1 cellular context compared by ENCODE assay signal in the genomic region with DNA sequence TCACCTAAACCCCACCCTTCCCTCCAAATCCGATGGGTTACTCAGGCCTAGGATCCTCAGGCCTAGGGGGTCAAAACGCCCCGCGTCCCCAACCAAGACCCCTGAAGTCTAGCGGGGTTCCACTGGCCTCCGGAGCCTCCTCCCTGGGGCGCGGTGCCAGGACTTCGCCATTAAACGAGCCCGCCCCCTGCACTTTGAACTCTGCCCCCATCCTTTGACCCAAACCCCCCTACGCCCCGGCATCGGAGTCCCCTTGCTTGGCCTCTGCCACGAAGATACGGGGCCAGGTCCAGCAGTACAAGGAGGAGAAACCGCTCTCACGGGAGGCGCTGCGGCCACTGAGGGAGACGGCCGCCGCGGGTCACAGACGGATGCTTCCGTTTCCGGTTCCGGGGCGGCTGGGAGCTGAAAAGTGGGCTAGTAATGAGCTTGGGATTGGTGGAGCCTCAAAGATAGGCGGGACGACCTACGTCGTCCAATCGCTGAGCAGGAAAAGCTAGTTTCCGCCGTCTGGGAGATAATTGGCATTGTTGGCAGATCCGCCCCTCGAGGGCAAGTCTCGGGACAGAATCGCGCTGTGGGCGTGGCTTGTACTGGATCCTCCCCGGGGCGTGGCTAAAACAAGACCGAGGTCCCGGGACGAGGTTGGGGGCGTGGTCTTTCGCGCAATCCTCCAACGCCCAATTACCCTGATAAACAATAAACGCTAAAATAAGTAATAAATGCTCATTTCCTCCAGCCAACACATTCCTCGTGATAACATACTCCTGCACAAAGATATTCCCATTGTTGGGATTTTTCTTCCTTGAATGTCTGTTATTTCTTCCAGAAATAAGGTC.
TF ChIP-seq lines count a peak whose summit lies in the region.

No MANE protein-coding gene starts in this region.

TF ChIP-seq in HepG2, 621 proteins besides CTCF, POLR2A, EP300 and RAD21 (continues in another document):
- 0 out of 2 replicates have a peak, but pooled peaks have one; percentile 59 for TF ChIP-seq CBX5 (CRISPR knock-in tag; IDR thresholded peaks at IDR 0.05; ENCODE audit: borderline replicate concordance)
- TF ChIP-seq, protein P1, sequence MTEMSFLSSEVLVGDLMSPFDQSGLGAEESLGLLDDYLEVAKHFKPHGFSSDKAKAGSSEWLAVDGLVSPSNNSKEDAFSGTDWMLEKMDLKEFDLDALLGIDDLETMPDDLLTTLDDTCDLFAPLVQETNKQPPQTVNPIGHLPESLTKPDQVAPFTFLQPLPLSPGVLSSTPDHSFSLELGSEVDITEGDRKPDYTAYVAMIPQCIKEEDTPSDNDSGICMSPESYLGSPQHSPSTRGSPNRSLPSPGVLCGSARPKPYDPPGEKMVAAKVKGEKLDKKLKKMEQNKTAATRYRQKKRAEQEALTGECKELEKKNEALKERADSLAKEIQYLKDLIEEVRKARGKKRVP (CRISPR knock-in tag; IDR thresholded peaks at IDR 0.05), result no peak
- no peak for TF ChIP-seq SIX4 (CRISPR knock-in tag; IDR thresholded peaks at IDR 0.05)
- no peak for TF ChIP-seq GPN1 (CRISPR knock-in tag; IDR thresholded peaks at IDR 0.05; ENCODE audit: borderline replicate concordance)
- no peak for TF ChIP-seq SMARCC2 (IDR thresholded peaks at IDR 0.05)
- TF ChIP-seq CHD4 (IDR thresholded peaks at IDR 0.05; ENCODE audit: borderline replicate concordance, low read length), result no peak
- TF ChIP-seq, protein P2, sequence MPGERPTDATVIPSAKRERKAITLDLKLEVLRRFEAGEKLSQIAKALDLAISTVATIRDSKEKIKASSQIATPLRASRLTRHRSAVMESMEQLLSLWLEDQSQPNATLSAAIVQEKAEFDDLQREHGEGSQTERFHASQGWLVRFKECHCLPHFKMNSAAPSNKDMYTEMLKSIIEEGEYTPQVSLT (CRISPR knock-in tag; IDR thresholded peaks at IDR 0.05; ENCODE audit: borderline replicate concordance, low read depth), result no peak
- TF ChIP-seq MIER3 (CRISPR knock-in tag; IDR thresholded peaks at IDR 0.05; ENCODE audit: borderline replicate concordance), result peak; percentile 33; the same call in 1 of the 2 replicates
- TF ChIP-seq ZNF839 (CRISPR knock-in tag; IDR thresholded peaks at IDR 0.05; ENCODE audit: borderline replicate concordance), result peak; percentile 99
- TF ChIP-seq KAT2B (IDR thresholded peaks at IDR 0.05; ENCODE audit: borderline replicate concordance, low read depth, low read length), result no peak
- TF ChIP-seq, protein P3, sequence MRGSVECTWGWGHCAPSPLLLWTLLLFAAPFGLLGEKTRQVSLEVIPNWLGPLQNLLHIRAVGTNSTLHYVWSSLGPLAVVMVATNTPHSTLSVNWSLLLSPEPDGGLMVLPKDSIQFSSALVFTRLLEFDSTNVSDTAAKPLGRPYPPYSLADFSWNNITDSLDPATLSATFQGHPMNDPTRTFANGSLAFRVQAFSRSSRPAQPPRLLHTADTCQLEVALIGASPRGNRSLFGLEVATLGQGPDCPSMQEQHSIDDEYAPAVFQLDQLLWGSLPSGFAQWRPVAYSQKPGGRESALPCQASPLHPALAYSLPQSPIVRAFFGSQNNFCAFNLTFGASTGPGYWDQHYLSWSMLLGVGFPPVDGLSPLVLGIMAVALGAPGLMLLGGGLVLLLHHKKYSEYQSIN (CRISPR knock-in tag; IDR thresholded peaks at IDR 0.05; ENCODE audit: borderline replicate concordance), result no peak
- peak; percentile 72; the same call in 1 of the 2 replicates for TF ChIP-seq TBX2 (CRISPR knock-in tag; IDR thresholded peaks at IDR 0.05; ENCODE audit: borderline replicate concordance)
- 0 out of 2 replicates have a peak, but pooled peaks have one; percentile 14 for TF ChIP-seq TCF7 (IDR thresholded peaks at IDR 0.05; ENCODE audit: low read depth)
- TF ChIP-seq ZNF782 (CRISPR knock-in tag; IDR thresholded peaks at IDR 0.05; ENCODE audit: borderline replicate concordance), result no peak
- TF ChIP-seq CAMTA2 (CRISPR knock-in tag; IDR thresholded peaks at IDR 0.05; ENCODE audit: borderline replicate concordance), result peak; percentile 67; the same call in 1 of the 2 replicates
- TF ChIP-seq MYC (CRISPR knock-in tag; IDR thresholded peaks at IDR 0.05; ENCODE audit: borderline replicate concordance), result peak; percentile 58; the same call in 1 of the 2 replicates
- TF ChIP-seq, protein P4, sequence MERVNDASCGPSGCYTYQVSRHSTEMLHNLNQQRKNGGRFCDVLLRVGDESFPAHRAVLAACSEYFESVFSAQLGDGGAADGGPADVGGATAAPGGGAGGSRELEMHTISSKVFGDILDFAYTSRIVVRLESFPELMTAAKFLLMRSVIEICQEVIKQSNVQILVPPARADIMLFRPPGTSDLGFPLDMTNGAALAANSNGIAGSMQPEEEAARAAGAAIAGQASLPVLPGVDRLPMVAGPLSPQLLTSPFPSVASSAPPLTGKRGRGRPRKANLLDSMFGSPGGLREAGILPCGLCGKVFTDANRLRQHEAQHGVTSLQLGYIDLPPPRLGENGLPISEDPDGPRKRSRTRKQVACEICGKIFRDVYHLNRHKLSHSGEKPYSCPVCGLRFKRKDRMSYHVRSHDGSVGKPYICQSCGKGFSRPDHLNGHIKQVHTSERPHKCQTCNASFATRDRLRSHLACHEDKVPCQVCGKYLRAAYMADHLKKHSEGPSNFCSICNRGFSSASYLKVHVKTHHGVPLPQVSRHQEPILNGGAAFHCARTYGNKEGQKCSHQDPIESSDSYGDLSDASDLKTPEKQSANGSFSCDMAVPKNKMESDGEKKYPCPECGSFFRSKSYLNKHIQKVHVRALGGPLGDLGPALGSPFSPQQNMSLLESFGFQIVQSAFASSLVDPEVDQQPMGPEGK (CRISPR knock-in tag; IDR thresholded peaks at IDR 0.05), result no peak; the same call in 1 of the 2 replicates
- TF ChIP-seq ZNF253 (CRISPR knock-in tag; IDR thresholded peaks at IDR 0.05; ENCODE audit: borderline replicate concordance), result no peak
- TF ChIP-seq, protein P5, sequence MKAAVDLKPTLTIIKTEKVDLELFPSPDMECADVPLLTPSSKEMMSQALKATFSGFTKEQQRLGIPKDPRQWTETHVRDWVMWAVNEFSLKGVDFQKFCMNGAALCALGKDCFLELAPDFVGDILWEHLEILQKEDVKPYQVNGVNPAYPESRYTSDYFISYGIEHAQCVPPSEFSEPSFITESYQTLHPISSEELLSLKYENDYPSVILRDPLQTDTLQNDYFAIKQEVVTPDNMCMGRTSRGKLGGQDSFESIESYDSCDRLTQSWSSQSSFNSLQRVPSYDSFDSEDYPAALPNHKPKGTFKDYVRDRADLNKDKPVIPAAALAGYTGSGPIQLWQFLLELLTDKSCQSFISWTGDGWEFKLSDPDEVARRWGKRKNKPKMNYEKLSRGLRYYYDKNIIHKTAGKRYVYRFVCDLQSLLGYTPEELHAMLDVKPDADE (CRISPR knock-in tag; IDR thresholded peaks at IDR 0.05), result no peak
- TF ChIP-seq, protein P6, sequence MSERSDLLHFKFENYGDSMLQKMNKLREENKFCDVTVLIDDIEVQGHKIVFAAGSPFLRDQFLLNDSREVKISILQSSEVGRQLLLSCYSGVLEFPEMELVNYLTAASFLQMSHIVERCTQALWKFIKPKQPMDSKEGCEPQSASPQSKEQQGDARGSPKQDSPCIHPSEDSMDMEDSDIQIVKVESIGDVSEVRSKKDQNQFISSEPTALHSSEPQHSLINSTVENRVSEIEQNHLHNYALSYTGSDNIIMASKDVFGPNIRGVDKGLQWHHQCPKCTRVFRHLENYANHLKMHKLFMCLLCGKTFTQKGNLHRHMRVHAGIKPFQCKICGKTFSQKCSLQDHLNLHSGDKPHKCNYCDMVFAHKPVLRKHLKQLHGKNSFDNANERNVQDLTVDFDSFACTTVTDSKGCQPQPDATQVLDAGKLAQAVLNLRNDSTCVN (CRISPR knock-in tag; IDR thresholded peaks at IDR 0.05; ENCODE audit: borderline replicate concordance), result no peak
- TF ChIP-seq DMAP1 (CRISPR knock-in tag; IDR thresholded peaks at IDR 0.05), result peak; percentile 63; the same call in 1 of the 2 replicates
- TF ChIP-seq ZNF766 (CRISPR knock-in tag; IDR thresholded peaks at IDR 0.05; ENCODE audit: borderline replicate concordance), result 0 out of 2 replicates have a peak, but pooled peaks have one; percentile 32
- TF ChIP-seq, protein P7, sequence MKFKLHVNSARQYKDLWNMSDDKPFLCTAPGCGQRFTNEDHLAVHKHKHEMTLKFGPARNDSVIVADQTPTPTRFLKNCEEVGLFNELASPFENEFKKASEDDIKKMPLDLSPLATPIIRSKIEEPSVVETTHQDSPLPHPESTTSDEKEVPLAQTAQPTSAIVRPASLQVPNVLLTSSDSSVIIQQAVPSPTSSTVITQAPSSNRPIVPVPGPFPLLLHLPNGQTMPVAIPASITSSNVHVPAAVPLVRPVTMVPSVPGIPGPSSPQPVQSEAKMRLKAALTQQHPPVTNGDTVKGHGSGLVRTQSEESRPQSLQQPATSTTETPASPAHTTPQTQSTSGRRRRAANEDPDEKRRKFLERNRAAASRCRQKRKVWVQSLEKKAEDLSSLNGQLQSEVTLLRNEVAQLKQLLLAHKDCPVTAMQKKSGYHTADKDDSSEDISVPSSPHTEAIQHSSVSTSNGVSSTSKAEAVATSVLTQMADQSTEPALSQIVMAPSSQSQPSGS (CRISPR knock-in tag; IDR thresholded peaks at IDR 0.05), result no peak; the same call in 1 of the 2 replicates
- TF ChIP-seq ZNF282 (IDR thresholded peaks at IDR 0.05; ENCODE audit: partially characterized antibody), result no peak
- TF ChIP-seq, protein P8, sequence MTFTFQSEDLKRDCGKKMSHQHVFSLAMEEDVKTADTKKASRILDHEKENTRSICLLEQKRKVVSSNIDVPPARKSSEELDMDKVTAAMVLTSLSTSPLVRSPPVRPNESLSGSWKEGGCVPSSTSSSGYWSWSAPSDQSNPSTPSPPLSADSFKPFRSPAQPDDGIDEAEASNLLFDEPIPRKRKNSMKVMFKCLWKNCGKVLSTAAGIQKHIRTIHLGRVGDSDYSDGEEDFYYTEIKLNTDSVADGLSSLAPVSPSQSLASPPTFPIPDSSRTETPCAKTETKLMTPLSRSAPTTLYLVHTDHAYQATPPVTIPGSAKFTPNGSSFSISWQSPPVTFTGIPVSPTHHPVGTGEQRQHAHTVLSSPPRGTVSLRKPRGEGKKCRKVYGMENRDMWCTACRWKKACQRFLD (CRISPR knock-in tag; IDR thresholded peaks at IDR 0.05; ENCODE audit: borderline replicate concordance), result peak; percentile 77; the same call in 1 of the 2 replicates
- no peak for TF ChIP-seq MIER2 (CRISPR knock-in tag; IDR thresholded peaks at IDR 0.05)
- TF ChIP-seq, protein P9, sequence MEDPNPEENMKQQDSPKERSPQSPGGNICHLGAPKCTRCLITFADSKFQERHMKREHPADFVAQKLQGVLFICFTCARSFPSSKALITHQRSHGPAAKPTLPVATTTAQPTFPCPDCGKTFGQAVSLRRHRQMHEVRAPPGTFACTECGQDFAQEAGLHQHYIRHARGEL (CRISPR knock-in tag; IDR thresholded peaks at IDR 0.05), result 0 out of 2 replicates have a peak, but pooled peaks have one; percentile 57
- TF ChIP-seq FOXK2 (IDR thresholded peaks at IDR 0.05), result no peak
- peak; percentile 67 for TF ChIP-seq SKI (IDR thresholded peaks at IDR 0.05; ENCODE audit: partially characterized antibody)
- peak; percentile 62; the same call in 1 of the 2 replicates for TF ChIP-seq ZNF563 (CRISPR knock-in tag; IDR thresholded peaks at IDR 0.05)
- TF ChIP-seq ZSCAN22 (CRISPR knock-in tag; IDR thresholded peaks at IDR 0.05), result no peak
- TF ChIP-seq, protein P10, sequence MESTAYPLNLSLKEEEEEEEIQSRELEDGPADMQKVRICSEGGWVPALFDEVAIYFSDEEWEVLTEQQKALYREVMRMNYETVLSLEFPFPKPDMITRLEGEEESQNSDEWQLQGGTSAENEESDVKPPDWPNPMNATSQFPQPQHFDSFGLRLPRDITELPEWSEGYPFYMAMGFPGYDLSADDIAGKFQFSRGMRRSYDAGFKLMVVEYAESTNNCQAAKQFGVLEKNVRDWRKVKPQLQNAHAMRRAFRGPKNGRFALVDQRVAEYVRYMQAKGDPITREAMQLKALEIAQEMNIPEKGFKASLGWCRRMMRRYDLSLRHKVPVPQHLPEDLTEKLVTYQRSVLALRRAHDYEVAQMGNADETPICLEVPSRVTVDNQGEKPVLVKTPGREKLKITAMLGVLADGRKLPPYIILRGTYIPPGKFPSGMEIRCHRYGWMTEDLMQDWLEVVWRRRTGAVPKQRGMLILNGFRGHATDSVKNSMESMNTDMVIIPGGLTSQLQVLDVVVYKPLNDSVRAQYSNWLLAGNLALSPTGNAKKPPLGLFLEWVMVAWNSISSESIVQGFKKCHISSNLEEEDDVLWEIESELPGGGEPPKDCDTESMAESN (CRISPR knock-in tag; conservative IDR thresholded peaks at IDR 0.05), result peak; percentile 64; the same call in 1 of the 2 replicates
- no peak for TF ChIP-seq SYNCRIP (IDR thresholded peaks at IDR 0.05; ENCODE audit: insufficient read depth, low read depth, low read length)
- TF ChIP-seq ZMYM4 (CRISPR knock-in tag; IDR thresholded peaks at IDR 0.05), result peak; percentile 58; the same call in 1 of the 2 replicates
- TF ChIP-seq, protein P11, sequence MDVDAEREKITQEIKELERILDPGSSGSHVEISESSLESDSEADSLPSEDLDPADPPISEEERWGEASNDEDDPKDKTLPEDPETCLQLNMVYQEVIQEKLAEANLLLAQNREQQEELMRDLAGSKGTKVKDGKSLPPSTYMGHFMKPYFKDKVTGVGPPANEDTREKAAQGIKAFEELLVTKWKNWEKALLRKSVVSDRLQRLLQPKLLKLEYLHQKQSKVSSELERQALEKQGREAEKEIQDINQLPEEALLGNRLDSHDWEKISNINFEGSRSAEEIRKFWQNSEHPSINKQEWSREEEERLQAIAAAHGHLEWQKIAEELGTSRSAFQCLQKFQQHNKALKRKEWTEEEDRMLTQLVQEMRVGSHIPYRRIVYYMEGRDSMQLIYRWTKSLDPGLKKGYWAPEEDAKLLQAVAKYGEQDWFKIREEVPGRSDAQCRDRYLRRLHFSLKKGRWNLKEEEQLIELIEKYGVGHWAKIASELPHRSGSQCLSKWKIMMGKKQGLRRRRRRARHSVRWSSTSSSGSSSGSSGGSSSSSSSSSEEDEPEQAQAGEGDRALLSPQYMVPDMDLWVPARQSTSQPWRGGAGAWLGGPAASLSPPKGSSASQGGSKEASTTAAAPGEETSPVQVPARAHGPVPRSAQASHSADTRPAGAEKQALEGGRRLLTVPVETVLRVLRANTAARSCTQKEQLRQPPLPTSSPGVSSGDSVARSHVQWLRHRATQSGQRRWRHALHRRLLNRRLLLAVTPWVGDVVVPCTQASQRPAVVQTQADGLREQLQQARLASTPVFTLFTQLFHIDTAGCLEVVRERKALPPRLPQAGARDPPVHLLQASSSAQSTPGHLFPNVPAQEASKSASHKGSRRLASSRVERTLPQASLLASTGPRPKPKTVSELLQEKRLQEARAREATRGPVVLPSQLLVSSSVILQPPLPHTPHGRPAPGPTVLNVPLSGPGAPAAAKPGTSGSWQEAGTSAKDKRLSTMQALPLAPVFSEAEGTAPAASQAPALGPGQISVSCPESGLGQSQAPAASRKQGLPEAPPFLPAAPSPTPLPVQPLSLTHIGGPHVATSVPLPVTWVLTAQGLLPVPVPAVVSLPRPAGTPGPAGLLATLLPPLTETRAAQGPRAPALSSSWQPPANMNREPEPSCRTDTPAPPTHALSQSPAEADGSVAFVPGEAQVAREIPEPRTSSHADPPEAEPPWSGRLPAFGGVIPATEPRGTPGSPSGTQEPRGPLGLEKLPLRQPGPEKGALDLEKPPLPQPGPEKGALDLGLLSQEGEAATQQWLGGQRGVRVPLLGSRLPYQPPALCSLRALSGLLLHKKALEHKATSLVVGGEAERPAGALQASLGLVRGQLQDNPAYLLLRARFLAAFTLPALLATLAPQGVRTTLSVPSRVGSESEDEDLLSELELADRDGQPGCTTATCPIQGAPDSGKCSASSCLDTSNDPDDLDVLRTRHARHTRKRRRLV (CRISPR knock-in tag; IDR thresholded peaks at IDR 0.05), result peak; percentile 68; the same call in 1 of the 2 replicates
- no peak for TF ChIP-seq THYN1 (CRISPR knock-in tag; IDR thresholded peaks at IDR 0.05; ENCODE audit: borderline replicate concordance, low read depth)
- TF ChIP-seq TBL1XR1 (IDR thresholded peaks at IDR 0.05; ENCODE audit: borderline replicate concordance, low read length, partially characterized antibody), result peak; percentile 9
- no peak for TF ChIP-seq HNRNPH1 (optimal IDR thresholded peaks at IDR 0.05; ENCODE audit: low read depth, low read length)
